Comparison of ENCODE assay signal across 33 cellular contexts in the genomic region with DNA sequence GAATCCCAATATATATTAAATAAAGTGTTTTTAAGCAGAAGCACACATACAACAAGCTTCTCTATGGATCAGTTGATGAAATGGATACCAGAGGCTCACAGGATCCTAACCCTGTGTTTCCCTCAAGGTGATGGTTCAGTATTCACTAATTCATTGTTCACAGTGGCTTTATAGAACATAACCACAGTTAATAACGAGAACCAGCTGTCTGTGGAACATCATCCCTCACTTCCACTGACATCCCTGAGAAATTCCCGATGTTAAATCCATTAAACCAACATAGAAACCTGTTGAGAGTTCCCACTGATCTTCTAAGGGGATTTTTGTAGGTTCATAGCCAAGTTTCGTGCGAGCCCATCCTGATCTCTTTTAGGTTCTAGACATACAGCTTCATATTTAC. TPM values are rescaled to one million over a fixed set of nuclear protein-coding genes. Genes with fewer than 3 reads are reported as not detected.
"Had no signal": no experiment of that assay in that cellular context is flagged by ENCODE, and none has a peak within 500 bp of the region (broad histone marks: within the 10 kb centered on the region; RNA-seq: fewer than 3 reads in every experiment).

No MANE protein-coding gene starts in this region.

- H3K36me3 ChIP-seq: esophagus muscularis mucosa, heart right ventricle, left lung, lower lobe of right lung had no signal

- H3K4me3 Mint-ChIP-seq: naive B cell; naive thymus-derived CD8-positive, alpha-beta T cell had no signal

- H3K27ac ChIP-seq: coronary artery, dorsolateral prefrontal cortex, esophagus muscularis mucosa, foreskin keratinocyte, heart right ventricle, left lung, lower lobe of right lung had no signal

- H3K9me3 ChIP-seq: esophagus muscularis mucosa, heart right ventricle, left lung, lower lobe of right lung had no signal

- H3K27ac Mint-ChIP-seq: naive B cell; naive thymus-derived CD8-positive, alpha-beta T cell had no signal

- H3K4me1 Mint-ChIP-seq: naive B cell; naive thymus-derived CD8-positive, alpha-beta T cell had no signal

- DNase-seq: dermis blood vessel endothelial cell; dorsolateral prefrontal cortex; effector CD4-positive, alpha-beta T cell; effector memory CD4-positive, alpha-beta T cell; foreskin keratinocyte; glutamatergic neuron; head of caudate nucleus; heart right ventricle; hippocampal formation; left cardiac atrium; left lung; left ventricle myocardium superior; lower lobe of right lung; mesenchymal stem cell; midbrain; naive B cell; naive thymus-derived CD8-positive, alpha-beta T cell had no signal

- H3K4me3 ChIP-seq: coronary artery, dorsolateral prefrontal cortex, esophagus muscularis mucosa, heart right ventricle, left lung, lower lobe of right lung had no signal

- H3K27me3 ChIP-seq: dorsolateral prefrontal cortex, foreskin keratinocyte, left lung had no signal

- H3K9me3 Mint-ChIP-seq: naive B cell; naive thymus-derived CD8-positive, alpha-beta T cell had no signal

- ATAC-seq: foreskin keratinocyte; heart right ventricle; left cardiac atrium; left lung; left ventricle myocardium superior; lower lobe of right lung; naive thymus-derived CD8-positive, alpha-beta T cell had no signal

- H3K36me3 Mint-ChIP-seq: naive thymus-derived CD8-positive, alpha-beta T cell had no signal

- H3K4me1 ChIP-seq: esophagus muscularis mucosa, heart right ventricle, left lung, lower lobe of right lung had no signal

RNA-seq across cellular contexts. Expression of gene CCDC195, which starts 29.0 kb away (rescaled TPM):
- total RNA-seq: dermis blood vessel endothelial cell; dorsolateral prefrontal cortex; endothelial cell of umbilical vein; epithelial cell of proximal tubule; esophagus muscularis mucosa; fibroblast of lung; fibroblast of villous mesenchyme; foreskin keratinocyte; frontal cortex; glomerular endothelial cell; heart right ventricle; kidney epithelial cell; left cardiac atrium; left lung; left ventricle myocardium superior; lower leg skin; lower lobe of right lung; lung microvascular endothelial cell; mesenteric fat pad; mononuclear cell; mucosa of gallbladder; naive thymus-derived CD8-positive, alpha-beta T cell had no signal
- polyA plus RNA-seq: endothelial cell of umbilical vein; esophagus; fibroblast of lung; foreskin keratinocyte; heart right ventricle; keratinocyte; naive thymus-derived CD8-positive, alpha-beta T cell had no signal
